Comparison of ENCODE assay signal across 8 cellular contexts in genomic region chr19:1355974-1356865, GRCh38. TPM values are rescaled to one million over a fixed set of nuclear protein-coding genes. Genes with fewer than 3 reads are reported as not detected.
DNase-seq lines count a peak whose midpoint lies in the region; ATAC-seq and TF ChIP-seq lines count a peak whose summit lies in the region.

No MANE protein-coding gene starts in this region.

- H2BK120ac ChIP-seq in mesendoderm (ENCODE audit: low read depth, low read length) = no peak overlapping the region

- H3K27ac ChIP-seq in heart left ventricle = peak overlapping the region in 10 of 12 donors; percentile 23 to 100 (median 90)
- H3K27ac ChIP-seq in breast epithelium = peak overlapping the region; percentile 83 to 95
- no peak overlapping the region for H3K27ac ChIP-seq in mesendoderm (ENCODE audit: low read depth, low read length)

- H3K23ac ChIP-seq in mesendoderm (ENCODE audit: low read length) = no peak overlapping the region

- H2AK5ac ChIP-seq in mesendoderm (ENCODE audit: low read length) = no peak overlapping the region

- intact Hi-C loops in heart left ventricle (cut with DNase I) = loop anchor here in 4 of 10 donors (5.0 to 10.0 kb wide), 3 partner anchors 71 to 81 kb away; partner anchors contain the start of genes FAM174C (in 3 of the 4) and EFNA2 (in 1 of the 4)
- intact Hi-C loops in cardiac septum (cut with DNase I) = loop anchor here (2.0 to 5.0 kb wide), 2 partner anchors 27 to 79 kb away; partner anchors contain the start of genes FAM174C and NDUFS7
- intact Hi-C loops in breast epithelium (cut with DNase I; ENCODE audit: low total_unique reads) = no loop called here

- no peak for TF ChIP-seq POLR2A in heart left ventricle (IDR thresholded peaks at IDR 0.05)
- no peak for TF ChIP-seq POLR2A in breast epithelium (IDR thresholded peaks at IDR 0.05)

- TF ChIP-seq CTCF in heart left ventricle (IDR thresholded peaks at IDR 0.05) (no peak), breast epithelium (IDR thresholded peaks at IDR 0.05) (no peak)

- H3K4me2 ChIP-seq in mesendoderm (ENCODE audit: low read length) = peak overlapping the region; percentile 93

- H3K36me3 ChIP-seq in heart left ventricle (peaks cover 0 to 42% (median 33%) of the 10 kb centered on the region in 9 donors), breast epithelium (no peaks in the 10 kb centered on the region), mesendoderm (ENCODE audit: control insufficient read depth, insufficient read depth, low read length) (peaks cover 1% of the 10 kb centered on the region)

- peak overlapping the region in 11 of 12 donors; percentile 69 to 99 (median 88) for H3K4me3 ChIP-seq in heart left ventricle
- H3K4me3 ChIP-seq in breast epithelium = peak overlapping the region; percentile 90 to 97 (median 93)
- H3K4me3 ChIP-seq in mesendoderm (ENCODE audit: low read length) = peak overlapping the region; percentile 88

- H3K4ac ChIP-seq in mesendoderm (ENCODE audit: low read depth, low read length) = no peak overlapping the region

- H3K9ac ChIP-seq in mesendoderm (ENCODE audit: low read length) = peak overlapping the region; percentile 97

- H2BK5ac ChIP-seq in mesendoderm (ENCODE audit: low read length) = no peak overlapping the region

- H2BK15ac ChIP-seq in mesendoderm (replicated peaks; ENCODE audit: low read depth) = no peak overlapping the region

- H3K27me3 ChIP-seq in heart left ventricle = no peaks in the 10 kb centered on the region
- no peaks in the 10 kb centered on the region for H3K27me3 ChIP-seq in breast epithelium
- H3K27me3 ChIP-seq in mesendoderm (ENCODE audit: insufficient read depth, low read length, poor library complexity) = no peaks in the 10 kb centered on the region

- DNase-seq in heart left ventricle (no peak), cardiac septum (ENCODE audit: low spot score) (no peak), breast epithelium (ENCODE audit: low spot score in 2 of 2) (no peak), mesendoderm (no peak), hippocampal formation (lab: John Stamatoyannopoulos, UW) (no peak)

- H3K79me1 ChIP-seq in mesendoderm (ENCODE audit: low read length) = peaks cover 8% of the 10 kb centered on the region

- H3K9me3 ChIP-seq in heart left ventricle = no peaks in the 10 kb centered on the region
- no peaks in the 10 kb centered on the region for H3K9me3 ChIP-seq in breast epithelium

- H3K18ac ChIP-seq in mesendoderm (ENCODE audit: low read length) = no peak overlapping the region

- WGBS in heart left ventricle, 4 donors = 35 to 45% (median 39%) methylated on average over 23 of the region's 23 CpGs
- no CpG with 5 or more reads among the region's 23 CpGs for WGBS in mesendoderm (ENCODE audit: extremely low coverage, insufficient coverage, low lambda C conversion rate)

- H4K5ac ChIP-seq in mesendoderm (ENCODE audit: low read length) = no peak overlapping the region

- ATAC-seq in heart left ventricle (no peak), GM19324 (IDR thresholded peaks at IDR 0.05; ENCODE audit: low FRiP score, unreplicated experiment) (no peak), HG02610 (IDR thresholded peaks at IDR 0.05; ENCODE audit: unreplicated experiment) (no peak), GM21423 (IDR thresholded peaks at IDR 0.05; ENCODE audit: unreplicated experiment) (no peak)

- H3K4me1 ChIP-seq in heart left ventricle (peaks cover 5 to 35% (median 24%) of the 10 kb centered on the region in 12 donors), breast epithelium (peaks cover 0 to 6% of the 10 kb centered on the region in 2 donors), mesendoderm (ENCODE audit: control insufficient read depth, low read depth, low read length) (no peaks in the 10 kb centered on the region)

- H4K8ac ChIP-seq in mesendoderm (ENCODE audit: low read depth, low read length) = no peak overlapping the region

- peak overlapping the region; percentile 98 for H3K56ac ChIP-seq in mesendoderm (ENCODE audit: low read length)

- peaks cover 9% of the 10 kb centered on the region for H3K79me2 ChIP-seq in mesendoderm (ENCODE audit: control insufficient read depth, insufficient read depth, low read length)

RNA-seq across cellular contexts. Expression of gene NDUFS7, which starts 27.5 kb away (rescaled TPM):
- 100 to 1,000 TPM; 205 to 717 (median 336) TPM for total RNA-seq in heart left ventricle
- 100 to 1,000 TPM; 251 to 634 TPM for polyA plus RNA-seq in heart left ventricle
- 233 TPM for total RNA-seq in cardiac septum
- 100 to 1,000 TPM in 1 of 3 donors, 10 to 100 TPM in 2; 67.5 to 122 (median 67.5) TPM for total RNA-seq in breast epithelium
- polyA plus RNA-seq in mesendoderm (2013, experiment 1 of 2) = 40.8 TPM
- polyA plus RNA-seq in mesendoderm (2013, experiment 2 of 2) = 41.7 TPM

RNA-seq across cellular contexts. Expression of gene GAMT, which starts 45.1 kb away (rescaled TPM):
- 100 to 1,000 TPM in 1 of 9 donors, 10 to 100 TPM in 8; 35.9 to 167 (median 62.5) TPM for total RNA-seq in heart left ventricle
- polyA plus RNA-seq in heart left ventricle = 100 to 1,000 TPM in 1 of 2 donors, 10 to 100 TPM in 1; 21.9 to 180 TPM
- total RNA-seq in cardiac septum = 51.6 TPM
- total RNA-seq in breast epithelium = 10 to 100 TPM; 23.6 to 40.0 (median 30.3) TPM
- polyA plus RNA-seq in mesendoderm (2013, experiment 1 of 2) = 5.3 TPM
- 6.2 TPM for polyA plus RNA-seq in mesendoderm (2013, experiment 2 of 2)

RNA-seq across cellular contexts. Expression of gene DAZAP1, which starts 51.2 kb away (rescaled TPM):
- total RNA-seq in heart left ventricle (100 to 1,000 TPM in 1 of 9 donors, 10 to 100 TPM in 8; 36.8 to 124 (median 78.5) TPM), cardiac septum (81.2 TPM), breast epithelium (10 to 100 TPM; 35.8 to 50.9 (median 48.8) TPM)
- polyA plus RNA-seq in heart left ventricle = 100 to 1,000 TPM in 1 of 2 donors, 10 to 100 TPM in 1; 65.8 to 128 TPM
- polyA plus RNA-seq in mesendoderm (2013, experiment 1 of 2) = 243 TPM
- 246 TPM for polyA plus RNA-seq in mesendoderm (2013, experiment 2 of 2)
